18 cellular contexts compared by ENCODE assay signal in the genomic region with DNA sequence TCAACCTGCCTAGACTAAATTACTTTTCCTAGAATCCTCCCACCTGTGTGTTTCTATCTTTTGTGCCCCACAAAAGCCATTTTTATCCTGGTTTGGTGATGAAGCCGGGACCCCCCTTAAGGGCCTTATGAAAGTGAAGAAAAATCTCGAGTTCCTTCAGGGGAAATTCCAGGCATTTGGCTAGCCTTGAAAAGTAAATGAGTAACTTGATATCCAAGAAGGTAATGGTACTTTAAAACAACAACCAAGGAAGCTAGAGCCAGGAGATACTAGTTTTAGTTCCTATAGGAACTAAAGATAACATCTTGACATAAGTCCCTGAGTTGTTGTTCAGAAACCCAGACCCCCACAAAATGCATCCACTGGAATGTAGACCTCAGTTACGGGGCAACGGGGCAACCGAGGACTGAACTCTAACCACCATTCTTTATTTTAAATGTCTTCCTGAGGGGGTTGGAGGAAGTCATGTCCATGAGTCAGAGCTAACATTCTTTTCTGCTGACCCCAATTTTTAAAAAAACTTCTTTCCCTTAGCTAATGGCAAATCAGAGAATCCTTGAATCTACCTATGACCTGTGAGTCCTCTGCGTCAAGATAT.
DNase-seq lines count a peak whose midpoint lies in the region; ATAC-seq and TF ChIP-seq lines count a peak whose summit lies in the region.
"Had no signal": no experiment of that assay in that cellular context is flagged by ENCODE, and none has a peak within 500 bp of the region (broad histone marks: within the 10 kb centered on the region; RNA-seq: fewer than 3 reads in every experiment).

No MANE protein-coding gene starts in this region.

- WGBS in trophoblast cell (ENCODE audit: extremely low coverage, insufficient coverage, insufficient read length) = no CpG with 5 or more reads among the region's 6 CpGs

- no peak overlapping the region for H2BK5ac ChIP-seq in trophoblast cell (ENCODE audit: low read depth, low read length, poor library complexity)

- no peak overlapping the region for H3K18ac ChIP-seq in trophoblast cell (ENCODE audit: low read length)

- H3K79me1 ChIP-seq in trophoblast cell (ENCODE audit: low read length) = peaks cover 5% of the 10 kb centered on the region

- no peak overlapping the region for H3K4ac ChIP-seq in trophoblast cell (ENCODE audit: low read depth, low read length)

- no peak overlapping the region for H4K8ac ChIP-seq in trophoblast cell (ENCODE audit: low read depth, low read length)

- DNase-seq in ELF-1 (ENCODE audit: low read depth, low spot score) (peak; percentile 18), astrocyte of the hippocampus (ENCODE audit: low read depth, low spot score) (peak; percentile 46), kidney epithelial cell (ENCODE audit: low read depth) (peak; percentile 52), trophoblast cell (no peak), HPDE6-E6E7 (ENCODE audit: extremely low spot score) (no peak), NCI-H1694 (lab: John Stamatoyannopoulos, UW) (no peak)
- DNase-seq in stimulated activated CD4-positive, alpha-beta T cell treated with anti-CD3 and anti-CD28 coated beads, Interleukin-1b, Interleukin-23, amount 100 ng/mL, for 48 hours = no peak
- DNase-seq: Calu3; CD4-positive, alpha-beta T cell; GOT3; IMR-90; NCI-H1436; NCI-H2029; NCI-H345; NCI-H524 treated with DMSO at 0.1 percent for 48 hours had no signal

- no peaks in the 10 kb centered on the region for H3K9me3 ChIP-seq in trophoblast cell (ENCODE audit: insufficient read depth, low read depth, low read length)

- TF ChIP-seq CTCF in kidney epithelial cell (IDR thresholded peaks at IDR 0.05; ENCODE audit: insufficient read depth, low read length, poor library complexity, severe bottlenecking) = no peak

- no peak overlapping the region for H3K23ac ChIP-seq in trophoblast cell (ENCODE audit: low read length)

- no peak for ATAC-seq in GM19467 (IDR thresholded peaks at IDR 0.05; ENCODE audit: unreplicated experiment)
- ATAC-seq: GM12878, Right ventricle myocardium inferior had no signal

- H3K4me3 ChIP-seq in kidney epithelial cell (ENCODE audit: low read depth, low read length) = no peak overlapping the region
- no peak overlapping the region for H3K4me3 ChIP-seq in trophoblast cell (ENCODE audit: low read depth, low read length)
- H3K4me3 ChIP-seq: GM12878 had no signal

- no peak overlapping the region for H3K14ac ChIP-seq in trophoblast cell (ENCODE audit: low read length)

- H3K36me3 ChIP-seq in kidney epithelial cell (ENCODE audit: control insufficient read depth, insufficient read depth, low read length) (no peaks in the 10 kb centered on the region), trophoblast cell (ENCODE audit: control insufficient read depth in 1 of 2, insufficient read depth in 2 of 2, low read length in 2 of 2) (no peaks in the 10 kb centered on the region)

- no peak overlapping the region for H2AK5ac ChIP-seq in trophoblast cell (ENCODE audit: low read length)

- H3K79me2 ChIP-seq in trophoblast cell (ENCODE audit: control insufficient read depth, insufficient read depth, low read length, poor library complexity) = no peaks in the 10 kb centered on the region

- no peak overlapping the region for H2BK12ac ChIP-seq in trophoblast cell (ENCODE audit: low read length)

- H2AFZ ChIP-seq in trophoblast cell (ENCODE audit: insufficient read depth, low read length, poor library complexity) = no peak overlapping the region

- H2BK120ac ChIP-seq in trophoblast cell (ENCODE audit: insufficient read depth, low read length, poor library complexity) = no peak overlapping the region

- H3K9ac ChIP-seq in trophoblast cell (ENCODE audit: low read length) = no peak overlapping the region

- no peak overlapping the region for H4K12ac ChIP-seq in trophoblast cell (ENCODE audit: low read depth, low read length)

- H3K27me3 ChIP-seq in kidney epithelial cell (ENCODE audit: control insufficient read depth, insufficient read depth, low read length) = no peaks in the 10 kb centered on the region
- H3K27me3 ChIP-seq in trophoblast cell (ENCODE audit: insufficient read depth, low read length) = no peaks in the 10 kb centered on the region

- H3K4me1 ChIP-seq in trophoblast cell (ENCODE audit: control insufficient read depth in 1 of 2, insufficient read depth in 2 of 2, low read length in 2 of 2) = peaks cover 6 to 9% of the 10 kb centered on the region in 2 experiments

- no peak overlapping the region for H4K91ac ChIP-seq in trophoblast cell (ENCODE audit: low read depth, low read length)

- H3K27ac ChIP-seq in trophoblast cell (ENCODE audit: low read depth, low read length) = peak overlapping the region; percentile 78

- H3K4me2 ChIP-seq in trophoblast cell (ENCODE audit: low read length) = no peak overlapping the region

Comparison
In these comparisons a context has a peak if more than half of its experiments do, and no peak if none do; other contexts are left out.
1. DNase-seq: peak in ELF-1 (single experiment), astrocyte of the hippocampus (single experiment) and kidney epithelial cell (single experiment); none in trophoblast cell (0 of 2), stimulated activated CD4-positive, alpha-beta T cell treated with anti-CD3 and anti-CD28 coated beads, Interleukin-1b, Interleukin-23, amount 100 ng/mL, for 48 hours (single experiment), HPDE6-E6E7 (single experiment) and NCI-H1694 (single experiment).